Comparison of ENCODE assay signal across 17 cellular contexts in the genomic region with DNA sequence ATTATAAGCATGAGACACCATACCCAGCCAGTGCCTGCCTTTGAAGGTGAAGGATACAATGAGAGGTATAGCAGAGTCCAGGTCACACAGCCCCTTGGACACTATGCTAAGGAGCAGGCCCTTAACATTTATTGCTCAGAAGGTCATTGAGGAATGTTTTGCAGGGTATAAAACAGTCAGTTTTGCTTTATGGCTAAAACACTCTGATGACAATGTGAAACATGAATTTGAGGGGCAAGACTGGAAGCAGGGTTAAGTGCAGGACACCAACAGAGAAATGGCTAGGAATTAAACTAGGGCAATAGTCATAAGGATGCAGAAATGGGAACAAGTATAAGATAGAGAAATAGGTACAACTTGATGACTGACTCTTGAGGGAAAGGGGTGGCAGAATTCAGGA.
A peak's percentile ranks its signal among the peaks of the same experiment; 100 is the strongest.
DNase-seq lines count a peak whose midpoint lies in the region; ATAC-seq, FAIRE-seq and TF ChIP-seq lines count a peak whose summit lies in the region.
"Had no signal": no experiment of that assay in that cellular context is flagged by ENCODE, and none has a peak within 500 bp of the region (broad histone marks: within the 10 kb centered on the region; RNA-seq: fewer than 3 reads in every experiment).

No MANE protein-coding gene starts in this region.

- H3K4me3 Mint-ChIP-seq in mesothelial cell of epicardium = no peak overlapping the region
- H3K4me3 Mint-ChIP-seq: CD4-positive, alpha-beta memory T cell had no signal

- no peak overlapping the region for H3K27ac Mint-ChIP-seq in mesothelial cell of epicardium
- H3K27ac Mint-ChIP-seq: CD4-positive, alpha-beta memory T cell had no signal

- H3K4me1 ChIP-seq in K562 (replicated peaks in 1 of 2; ENCODE audit: control insufficient read depth in 2 of 2, insufficient read depth in 2 of 2, low read length in 2 of 2) (no peaks in the 10 kb centered on the region), urinary bladder (ENCODE audit: insufficient read depth) (no peaks in the 10 kb centered on the region), HepG2 (ENCODE audit: insufficient read depth, low read length) (no peaks in the 10 kb centered on the region)
- H3K4me1 ChIP-seq: HAP-1 had no signal

- in situ Hi-C loops in K562 (cut with MboI) (no loop called here), HepG2 (cut with HindIII; ENCODE audit: extremely low pct_ligation_motif_present, low pct_unique_long_range_greater_than_20kb) (no loop called here)

- H3K79me2 ChIP-seq in K562 (ENCODE audit: control insufficient read depth, insufficient read depth, low read length) (no peaks in the 10 kb centered on the region), HepG2 (ENCODE audit: insufficient read depth, low read length) (no peaks in the 10 kb centered on the region)

- no peaks in the 10 kb centered on the region for H3K36me3 ChIP-seq in K562 (ENCODE audit: control insufficient read depth, insufficient read depth, low read length)
- no peaks in the 10 kb centered on the region for H3K36me3 ChIP-seq in urinary bladder (ENCODE audit: insufficient read depth)
- H3K36me3 ChIP-seq in HepG2 (replicated peaks in 1 of 2; ENCODE audit: control insufficient read depth in 1 of 2, insufficient read depth in 2 of 2, low read length in 2 of 2) = no peaks in the 10 kb centered on the region
- H3K36me3 ChIP-seq: HAP-1 had no signal

- H3K4me1 Mint-ChIP-seq in mesothelial cell of epicardium = peaks cover 5% of the 10 kb centered on the region
- H3K4me1 Mint-ChIP-seq: CD4-positive, alpha-beta memory T cell had no signal

- BruUV-seq in K562 (replicated peaks; lab: Mats Ljungman, UMichigan) = no TSS peak
- no TSS peak for BruUV-seq in HepG2 (replicated peaks; lab: Mats Ljungman, UMichigan)

- CTCF ChIA-PET in K562 (lab: Yijun Ruan, JAX; ENCODE audit: low intra/inter-chr PET ratio) (no interaction called here), HepG2 (lab: Yijun Ruan, JAX; ENCODE audit: low intra/inter-chr PET ratio, low total read pairs) (no interaction called here)

- POLR2A ChIA-PET in K562 (lab: Yijun Ruan, JAX) = interaction anchor here (0.6 kb wide), 1 partner anchor 12 kb away, joined by 3 read pairs; no protein-coding TSS in a partner anchor
- POLR2A ChIA-PET in HepG2 (lab: Yijun Ruan, JAX) = no interaction called here

- no peaks in the 10 kb centered on the region for H3K9me1 ChIP-seq in K562 (ENCODE audit: control insufficient read depth, insufficient read depth, low read length)

- no peak overlapping the region for H2AFZ ChIP-seq in K562 (ENCODE audit: low read depth, low read length)
- H2AFZ ChIP-seq in HepG2 (ENCODE audit: low read length) = no peak overlapping the region

- peaks cover 6% of the 10 kb centered on the region; the same call in 1 of the 2 replicates for H3K9me3 ChIP-seq in K562 (replicated peaks; ENCODE audit: control insufficient read depth, insufficient read depth, low read depth, low read length)
- peaks cover 11% of the 10 kb centered on the region for H3K9me3 ChIP-seq in HepG2 (ENCODE audit: low read length)
- H3K9me3 ChIP-seq: HAP-1 had no signal

- H3K27ac ChIP-seq in K562 (ENCODE audit: extremely low read depth, low read depth, low read length) (no peak overlapping the region), urinary bladder (ENCODE audit: low read depth) (peak overlapping the region; percentile 2), HepG2 (ENCODE audit: extremely low read length, insufficient read depth, low read length) (no peak overlapping the region)

- no peaks in the 10 kb centered on the region for H3K27me3 Mint-ChIP-seq in mesothelial cell of epicardium (ENCODE audit: low read depth)

- FAIRE-seq in K562 (lab: Jason Lieb, UNC) = no peak
- FAIRE-seq in HepG2 (lab: Jason Lieb, UNC) = no peak
- FAIRE-seq: GM12892, H54 had no signal

- H3K9ac ChIP-seq in K562 (ENCODE audit: insufficient read depth in 1 of 2, low read depth in 2 of 2, low read length in 2 of 2) = no peak overlapping the region
- H3K9ac ChIP-seq in HepG2 (ENCODE audit: insufficient read depth, low read depth, low read length) = no peak overlapping the region

- TF ChIP-seq CTCF in K562 (IDR thresholded peaks at IDR 0.05 in 2 of 3, conservative IDR thresholded peaks at IDR 0.05 in 1 of 3; ENCODE audit: insufficient read depth in 2 of 3, low read depth in 1 of 3, low read length in 3 of 3) = no peak
- no peak for TF ChIP-seq CTCF in mesothelial cell of epicardium (IDR thresholded peaks at IDR 0.05; ENCODE audit: unreplicated experiment)
- no peak for TF ChIP-seq CTCF in HepG2 (CRISPR knock-in tag; IDR thresholded peaks at IDR 0.05)

- peaks cover 7% of the 10 kb centered on the region for H3K9me3 Mint-ChIP-seq in mesothelial cell of epicardium

- intact Hi-C loops in K562 (cut with micrococcal nuclease) = no loop called here
- intact Hi-C loops in HepG2 (cut with micrococcal nuclease; ENCODE audit: unreplicated experiment) = no loop called here

- ATAC-seq in K562 (no peak), HepG2 (no peak)

- TF ChIP-seq POLR2A in K562 (conservative IDR thresholded peaks at IDR 0.05) = no peak
- TF ChIP-seq POLR2A in HepG2 (IDR thresholded peaks at IDR 0.05; ENCODE audit: insufficient read depth in 1 of 2, low read depth in 2 of 2, low read length in 2 of 2) = no peak

- H3K27me3 ChIP-seq in K562 (ENCODE audit: control insufficient read depth in 2 of 2, insufficient read depth in 2 of 2, low read length in 2 of 2) (no peaks in the 10 kb centered on the region), HepG2 (ENCODE audit: control insufficient read depth in 1 of 2, insufficient read depth in 2 of 2, low read length in 2 of 2) (no peaks in the 10 kb centered on the region; a peak in 1 of 5 replicates)

- H4K20me1 ChIP-seq in K562 (replicated peaks; ENCODE audit: control insufficient read depth, insufficient read depth, low read length) = no peaks in the 10 kb centered on the region
- no peaks in the 10 kb centered on the region for H4K20me1 ChIP-seq in HepG2 (ENCODE audit: insufficient read depth, low read length)

- H3K4me2 ChIP-seq in K562 (ENCODE audit: insufficient read depth, low read length) = no peak overlapping the region
- H3K4me2 ChIP-seq in HepG2 (ENCODE audit: low read depth, low read length) = no peak overlapping the region

- DNase-seq in ELR (ENCODE audit: low read depth) (peak; percentile 5), K562 (ENCODE audit: extremely low read depth in 1 of 4, low spot score in 3 of 4) (no peak), mesothelial cell of epicardium (ENCODE audit: low spot score in 2 of 2, unreplicated experiment in 2 of 2) (no peak), HepG2 (ENCODE audit: low spot score) (no peak), NCI-H226 (no peak)
- DNase-seq: C1 segment of cervical spinal cord; Calu3; CD4-positive, alpha-beta memory T cell; COR-L47; DMS153; DND-41; GF-D8; GOT3 had no signal

- TF ChIP-seq RAD21 in K562 (CRISPR knock-in tag; conservative IDR thresholded peaks at IDR 0.05 in 1 of 2, IDR thresholded peaks at IDR 0.05 in 1 of 2) (no peak), HepG2 (CRISPR knock-in tag; IDR thresholded peaks at IDR 0.05) (no peak)

- TF ChIP-seq EP300 in K562 (IDR thresholded peaks at IDR 0.05; ENCODE audit: low read length) = no peak
- TF ChIP-seq EP300 in HepG2 (IDR thresholded peaks at IDR 0.05; ENCODE audit: low read depth in 2 of 2, low read length in 2 of 2) = no peak
- no peak for TF ChIP-seq EP300 in HepG2 (CRISPR knock-in tag; IDR thresholded peaks at IDR 0.05; ENCODE audit: borderline replicate concordance)

- peaks cover 2% of the 10 kb centered on the region for H3K36me3 Mint-ChIP-seq in mesothelial cell of epicardium

- H3K4me3 ChIP-seq in K562 (no peak overlapping the region), urinary bladder (ENCODE audit: low read depth, low read length) (no peak overlapping the region), HepG2 (replicated peaks in 1 of 3; ENCODE audit: insufficient read depth in 1 of 3, low read depth in 2 of 3, low read length in 3 of 3) (no peak overlapping the region)
- H3K4me3 ChIP-seq: HAP-1 had no signal

TF ChIP-seq in K562, 482 proteins besides CTCF, POLR2A, EP300 and RAD21 (continues in another document):
- TF ChIP-seq ZNF507 (tag; conservative IDR thresholded peaks at IDR 0.05) (0 out of 2 replicates have a peak, but pooled peaks have one; percentile 36), SREBF2 (CRISPR knock-in tag; IDR thresholded peaks at IDR 0.05) (no peak), JUN (IDR thresholded peaks at IDR 0.05; ENCODE audit: borderline replicate concordance, low read depth, low read length) (no peak), JUN (CRISPR knock-in tag; IDR thresholded peaks at IDR 0.05; ENCODE audit: borderline replicate concordance) (no peak), ZNF121 (CRISPR knock-in tag; conservative IDR thresholded peaks at IDR 0.05) (0 out of 2 replicates have a peak, but pooled peaks have one; percentile 22)

TF ChIP-seq in HepG2, 621 proteins besides CTCF, POLR2A, EP300 and RAD21 (continues in another document):
- TF ChIP-seq POGZ (CRISPR knock-in tag; IDR thresholded peaks at IDR 0.05) (no peak), ZNF34 (CRISPR knock-in tag; IDR thresholded peaks at IDR 0.05; ENCODE audit: borderline replicate concordance) (no peak), ZNF274 (CRISPR knock-in tag; IDR thresholded peaks at IDR 0.05) (no peak), FOXK1 (CRISPR knock-in tag; IDR thresholded peaks at IDR 0.05; ENCODE audit: borderline replicate concordance, low read depth) (no peak), HDAC2 (CRISPR knock-in tag; IDR thresholded peaks at IDR 0.05) (no peak)
